Comparison of ENCODE assay signal across 29 cellular contexts in genomic region chr6:150088481-150089154, GRCh38. TPM values are rescaled to one million over a fixed set of nuclear protein-coding genes. Genes with fewer than 3 reads are reported as not detected.
DNase-seq lines count a peak whose midpoint lies in the region; ATAC-seq and TF ChIP-seq lines count a peak whose summit lies in the region.
"Had no signal": no experiment of that assay in that cellular context is flagged by ENCODE, and none has a peak within 500 bp of the region (broad histone marks: within the 10 kb centered on the region; RNA-seq: fewer than 3 reads in every experiment).

No MANE protein-coding gene starts in this region.

- no peaks in the 10 kb centered on the region for H3K36me3 ChIP-seq in upper lobe of right lung
- no peaks in the 10 kb centered on the region for H3K36me3 ChIP-seq in CD8-positive, alpha-beta memory T cell (ENCODE audit: insufficient read depth, low read length)
- H3K36me3 ChIP-seq: MG63, right atrium auricular region had no signal

- H3K4me3 Mint-ChIP-seq in activated naive CD4-positive, alpha-beta T cell treated with anti-CD3 and anti-CD28 coated beads, Interleukin-2, amount 50 U/mL, for 24 hours: no peak overlapping the region
- no peak overlapping the region for H3K4me3 Mint-ChIP-seq in activated naive CD4-positive, alpha-beta T cell treated with anti-CD3 and anti-CD28 coated beads for 36 hours
- H3K4me3 Mint-ChIP-seq in CD8-positive, alpha-beta memory T cell: no peak overlapping the region
- H3K4me3 Mint-ChIP-seq: activated CD8-positive, alpha-beta T cell treated with anti-CD3 and anti-CD28 coated beads, Interleukin-2, amount 10 ng/mL, durations not matched to agents 7 days and 5 days; activated T-helper 17 cell treated with anti-CD3 and anti-CD28 coated beads, Interleukin-2, amount 50 U/mL, for 72 hours; CD4-positive, CD25-positive, alpha-beta regulatory T cell; stimulated activated naive CD8-positive, alpha-beta T cell treated with anti-CD3 and anti-CD28 coated beads, Interleukin-15, Interleukin-2, amounts not matched to agents 100 ng/mL and 50 ng/mL, for 24 hours had no signal

- no peaks in the 10 kb centered on the region for H3K27me3 ChIP-seq in upper lobe of right lung
- peaks cover 3% of the 10 kb centered on the region for H3K27me3 ChIP-seq in CD8-positive, alpha-beta memory T cell (ENCODE audit: insufficient read depth, low read length, poor library complexity, severe bottlenecking)
- H3K27me3 ChIP-seq: MG63, right atrium auricular region, testis had no signal

- H3K4me1 ChIP-seq in upper lobe of right lung: no peaks in the 10 kb centered on the region
- H3K4me1 ChIP-seq in CD8-positive, alpha-beta memory T cell (ENCODE audit: insufficient read depth, low read length): no peaks in the 10 kb centered on the region
- H3K4me1 ChIP-seq: A549, right atrium auricular region, testis had no signal

- ATAC-seq in upper lobe of right lung: peak; percentile 24
- ATAC-seq: A549; activated CD8-positive, alpha-beta T cell treated with anti-CD3 and anti-CD28 coated beads, Interleukin-2, amount 10 ng/mL, durations not matched to agents 7 days and 5 days; activated T-helper 17 cell treated with anti-CD3 and anti-CD28 coated beads, Interleukin-2, amount 50 U/mL, for 72 hours; left cardiac atrium; Panc1 had no signal

- H3K4me1 Mint-ChIP-seq in activated naive CD4-positive, alpha-beta T cell treated with anti-CD3 and anti-CD28 coated beads, Interleukin-2, amount 50 U/mL, for 24 hours: no peaks in the 10 kb centered on the region
- no peaks in the 10 kb centered on the region for H3K4me1 Mint-ChIP-seq in activated naive CD4-positive, alpha-beta T cell treated with anti-CD3 and anti-CD28 coated beads for 36 hours (ENCODE audit: low read depth)
- H3K4me1 Mint-ChIP-seq in CD8-positive, alpha-beta memory T cell: no peaks in the 10 kb centered on the region
- H3K4me1 Mint-ChIP-seq: activated T-helper 17 cell treated with anti-CD3 and anti-CD28 coated beads, Interleukin-2, amount 50 U/mL, for 72 hours; CD4-positive, CD25-positive, alpha-beta regulatory T cell had no signal

- H3K36me3 Mint-ChIP-seq in activated naive CD4-positive, alpha-beta T cell treated with anti-CD3 and anti-CD28 coated beads, Interleukin-2, amount 50 U/mL, for 24 hours: no peaks in the 10 kb centered on the region
- H3K36me3 Mint-ChIP-seq in activated naive CD4-positive, alpha-beta T cell treated with anti-CD3 and anti-CD28 coated beads for 36 hours (ENCODE audit: low read depth): no peaks in the 10 kb centered on the region
- H3K36me3 Mint-ChIP-seq in CD8-positive, alpha-beta memory T cell: no peaks in the 10 kb centered on the region
- H3K36me3 Mint-ChIP-seq: CD4-positive, CD25-positive, alpha-beta regulatory T cell had no signal

- no peak for DNase-seq in activated naive CD4-positive, alpha-beta T cell treated with anti-CD3 and anti-CD28 coated beads for 36 hours
- peak; percentile 89 for DNase-seq in NCI-H345 (lab: John Stamatoyannopoulos, UW)
- peak; percentile 44 for DNase-seq in ecto neural progenitor cell (ENCODE audit: low spot score)
- no peak for DNase-seq in upper lobe of right lung
- no peak for DNase-seq in iPS-NIHi7 (ENCODE audit: extremely low spot score)
- no peak for DNase-seq in CD8-positive, alpha-beta memory T cell
- DNase-seq in stimulated activated CD4-positive, alpha-beta T cell treated with anti-CD3 and anti-CD28 coated beads, Interleukin-15, amount 100 ng/mL, for 24 hours: no peak
- DNase-seq: activated CD8-positive, alpha-beta T cell treated with anti-CD3 and anti-CD28 coated beads, Interleukin-2, amount 10 ng/mL, durations not matched to agents 7 days and 5 days; activated naive CD4-positive, alpha-beta T cell treated with anti-CD3 and anti-CD28 coated beads, Interleukin-2, amount 50 U/mL, for 16 hours; CD4-positive, CD25-positive, alpha-beta regulatory T cell; effector CD4-positive, alpha-beta T cell; EL; hippocampal formation; KG1; left cardiac atrium; MG63; NCI-H1105; NCI-H2171; SIG-M5; small intestine; testis had no signal

- CTCF ChIA-PET in activated naive CD4-positive, alpha-beta T cell treated with anti-CD3 and anti-CD28 coated beads for 36 hours (lab: Charles Lee): interaction anchor here (2.5 kb wide), 1 partner anchor 9 kb away, joined by 14 read pairs; no protein-coding TSS in a partner anchor
- CTCF ChIA-PET in CD8-positive, alpha-beta memory T cell (lab: Charles Lee): interaction anchor here (0.7 to 1.6 kb wide), 4 partner anchors 8 to 307 kb away, joined by 3 to 5 read pairs (median 4); no protein-coding TSS in a partner anchor

- no peaks in the 10 kb centered on the region for H3K9me3 Mint-ChIP-seq in activated naive CD4-positive, alpha-beta T cell treated with anti-CD3 and anti-CD28 coated beads, Interleukin-2, amount 50 U/mL, for 24 hours
- no peaks in the 10 kb centered on the region for H3K9me3 Mint-ChIP-seq in activated naive CD4-positive, alpha-beta T cell treated with anti-CD3 and anti-CD28 coated beads for 36 hours
- no peaks in the 10 kb centered on the region for H3K9me3 Mint-ChIP-seq in CD8-positive, alpha-beta memory T cell
- H3K9me3 Mint-ChIP-seq: activated T-helper 17 cell treated with anti-CD3 and anti-CD28 coated beads, Interleukin-2, amount 50 U/mL, for 72 hours; stimulated activated naive CD8-positive, alpha-beta T cell treated with anti-CD3 and anti-CD28 coated beads, Interleukin-15, Interleukin-2, amounts not matched to agents 100 ng/mL and 50 ng/mL, for 24 hours had no signal

- H3K27ac Mint-ChIP-seq in activated naive CD4-positive, alpha-beta T cell treated with anti-CD3 and anti-CD28 coated beads, Interleukin-2, amount 50 U/mL, for 24 hours: peak overlapping the region; percentile 35
- no peak overlapping the region for H3K27ac Mint-ChIP-seq in activated naive CD4-positive, alpha-beta T cell treated with anti-CD3 and anti-CD28 coated beads for 36 hours
- H3K27ac Mint-ChIP-seq in CD8-positive, alpha-beta memory T cell: no peak overlapping the region
- H3K27ac Mint-ChIP-seq: activated CD8-positive, alpha-beta T cell treated with anti-CD3 and anti-CD28 coated beads, Interleukin-2, amount 10 ng/mL, durations not matched to agents 7 days and 5 days; activated T-helper 17 cell treated with anti-CD3 and anti-CD28 coated beads, Interleukin-2, amount 50 U/mL, for 72 hours; CD4-positive, CD25-positive, alpha-beta regulatory T cell; stimulated activated naive CD8-positive, alpha-beta T cell treated with anti-CD3 and anti-CD28 coated beads, Interleukin-15, Interleukin-2, amounts not matched to agents 100 ng/mL and 50 ng/mL, for 24 hours had no signal

- intact Hi-C loops in activated naive CD4-positive, alpha-beta T cell treated with anti-CD3 and anti-CD28 coated beads for 36 hours (cut with micrococcal nuclease): no loop called here
- intact Hi-C loops in upper lobe of right lung (cut with DNase I): no loop called here

- no peak overlapping the region for H3K4me3 ChIP-seq in upper lobe of right lung
- H3K4me3 ChIP-seq in CD8-positive, alpha-beta memory T cell (ENCODE audit: low read length): no peak overlapping the region
- H3K4me3 ChIP-seq: A549, MG63, right atrium auricular region, testis had no signal

- TF ChIP-seq CTCF in upper lobe of right lung (IDR thresholded peaks at IDR 0.05): no peak

- POLR2A ChIA-PET in CD8-positive, alpha-beta memory T cell (lab: Charles Lee): no interaction called here

- no peak overlapping the region for H3K27ac ChIP-seq in upper lobe of right lung
- H3K27ac ChIP-seq in CD8-positive, alpha-beta memory T cell (ENCODE audit: low read depth, low read length): no peak overlapping the region
- H3K27ac ChIP-seq: A549, HL-60, right atrium auricular region, testis had no signal

- no peaks in the 10 kb centered on the region for H3K9me3 ChIP-seq in upper lobe of right lung
- H3K9me3 ChIP-seq in CD8-positive, alpha-beta memory T cell (ENCODE audit: low read length): no peaks in the 10 kb centered on the region
- H3K9me3 ChIP-seq: A549, MG63, right atrium auricular region, testis had no signal

- peaks cover 6% of the 10 kb centered on the region for H3K27me3 Mint-ChIP-seq in activated naive CD4-positive, alpha-beta T cell treated with anti-CD3 and anti-CD28 coated beads, Interleukin-2, amount 50 U/mL, for 24 hours
- no peaks in the 10 kb centered on the region for H3K27me3 Mint-ChIP-seq in activated naive CD4-positive, alpha-beta T cell treated with anti-CD3 and anti-CD28 coated beads for 36 hours (ENCODE audit: low read depth)
- H3K27me3 Mint-ChIP-seq in CD8-positive, alpha-beta memory T cell: peaks cover 8 to 27% of the 10 kb centered on the region in 2 donors

RNA-seq across cellular contexts. Expression of gene ULBP3, which starts 19.7 kb away (rescaled TPM):
- total RNA-seq in activated naive CD4-positive, alpha-beta T cell treated with anti-CD3 and anti-CD28 coated beads for 36 hours: not detected
- total RNA-seq in upper lobe of right lung: 3.8 TPM
- 1 to 10 TPM; 1.2 to 1.6 TPM for total RNA-seq in CD8-positive, alpha-beta memory T cell
- polyA plus RNA-seq in CD8-positive, alpha-beta memory T cell: 2.2 TPM

RNA-seq across cellular contexts. Expression of gene PPP1R14C, which starts 54.2 kb away (rescaled TPM):
- not detected for total RNA-seq in activated naive CD4-positive, alpha-beta T cell treated with anti-CD3 and anti-CD28 coated beads for 36 hours
- 10.0 TPM for total RNA-seq in upper lobe of right lung
- 1 to 10 TPM; 1.4 to 1.6 TPM for total RNA-seq in CD8-positive, alpha-beta memory T cell
- 0.76 TPM for polyA plus RNA-seq in CD8-positive, alpha-beta memory T cell
- total RNA-seq: activated CD8-positive, alpha-beta T cell treated with anti-CD3 and anti-CD28 coated beads, Interleukin-2, amount 10 ng/mL, durations not matched to agents 7 days and 5 days; activated T-helper 17 cell treated with anti-CD3 and anti-CD28 coated beads, Interleukin-2, amount 50 U/mL, for 72 hours; CD4-positive, CD25-positive, alpha-beta regulatory T cell; lung microvascular endothelial cell had no signal
- polyA plus RNA-seq: CD4-positive, CD25-positive, alpha-beta regulatory T cell had no signal

Comparison
In these comparisons a context has a peak if more than half of its experiments do, and no peak if none do; other contexts are left out.
1. DNase-seq: peak in NCI-H345 (single experiment) and ecto neural progenitor cell (single experiment); none in activated naive CD4-positive, alpha-beta T cell treated with anti-CD3 and anti-CD28 coated beads for 36 hours (single experiment), upper lobe of right lung (single experiment), iPS-NIHi7 (single experiment), CD8-positive, alpha-beta memory T cell (0 of 5) and stimulated activated CD4-positive, alpha-beta T cell treated with anti-CD3 and anti-CD28 coated beads, Interleukin-15, amount 100 ng/mL, for 24 hours (single experiment).